In the genomic region with DNA sequence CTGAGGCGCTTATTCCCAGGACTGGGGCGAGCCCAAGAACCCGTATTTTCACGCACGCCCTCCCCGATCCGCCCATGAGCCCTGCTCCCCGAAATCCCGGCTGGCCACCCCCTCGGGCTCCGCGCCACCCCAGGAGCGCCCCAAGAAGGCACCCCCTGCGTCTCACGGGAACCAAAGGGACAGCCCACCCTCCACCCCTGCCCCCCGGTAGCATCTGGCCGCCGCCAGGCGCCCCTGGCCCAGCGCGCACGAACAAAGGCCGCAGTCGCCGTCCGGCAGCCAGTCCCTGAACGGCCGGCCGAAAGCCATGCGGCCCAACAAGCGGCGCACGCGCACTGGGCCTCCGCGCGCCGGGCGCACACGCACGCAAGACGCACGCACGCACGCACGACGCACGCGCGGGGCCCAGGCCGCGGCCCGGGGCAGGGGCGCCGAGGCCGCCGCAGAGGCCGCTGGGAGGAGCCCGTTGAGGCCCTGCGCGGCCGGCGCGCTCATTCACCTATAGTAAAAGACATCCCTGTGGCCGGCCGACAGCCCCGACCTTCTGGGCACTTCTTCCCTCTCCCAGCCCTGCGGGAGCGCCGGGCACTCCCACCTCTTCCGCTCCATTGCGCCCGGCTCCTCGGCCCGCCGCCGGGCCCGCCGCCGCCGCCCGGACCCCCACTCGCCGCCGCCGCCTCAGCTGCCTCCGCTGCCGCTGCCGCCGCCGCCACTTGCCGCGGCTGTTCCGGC, we compare ENCODE assay signal across 8 cellular contexts. TPM values are rescaled to one million over a fixed set of nuclear protein-coding genes. Genes with fewer than 3 reads are reported as not detected.
DNase-seq lines count a peak whose midpoint lies in the region; ATAC-seq and TF ChIP-seq lines count a peak whose summit lies in the region.

No MANE protein-coding gene starts in this region.

- CTCF ChIA-PET in activated CD8-positive, alpha-beta T cell treated with anti-CD3 and anti-CD28 coated beads for 36 hours (lab: Charles Lee) = interaction anchor here (1.0 to 1.7 kb wide), 5 partner anchors 12 to 234 kb away, joined by 4 to 10 read pairs (median 5); no protein-coding TSS in a partner anchor

- peak; percentile 44 for ATAC-seq in HG03378 (IDR thresholded peaks at IDR 0.05; ENCODE audit: unreplicated experiment)
- ATAC-seq in activated CD8-positive, alpha-beta T cell treated with anti-CD3 and anti-CD28 coated beads for 36 hours = peak; percentile 81

- peak overlapping the region; percentile 92 for H3K4me3 Mint-ChIP-seq in activated CD8-positive, alpha-beta T cell treated with anti-CD3 and anti-CD28 coated beads for 36 hours

- no peaks in the 10 kb centered on the region for H3K9me3 Mint-ChIP-seq in activated CD8-positive, alpha-beta T cell treated with anti-CD3 and anti-CD28 coated beads for 36 hours

- peaks cover 21% of the 10 kb centered on the region for H3K36me3 Mint-ChIP-seq in activated CD8-positive, alpha-beta T cell treated with anti-CD3 and anti-CD28 coated beads for 36 hours (ENCODE audit: low read depth)

- H3K27ac ChIP-seq in ectodermal cell (ENCODE audit: insufficient read depth, low read depth, low read length, poor library complexity, severe bottlenecking) = peak overlapping the region; percentile 99

- DNase-seq in C1 segment of cervical spinal cord (lab: John Stamatoyannopoulos, UW) (peak in 13 of 14 donors; percentile 24 to 89 (median 68)), NCI-H526 (lab: John Stamatoyannopoulos, UW) (peak; percentile 30 to 88), lung microvascular endothelial cell (ENCODE audit: low read depth in 2 of 2) (peak; percentile 93 to 96)
- DNase-seq in activated CD8-positive, alpha-beta T cell treated with anti-CD3 and anti-CD28 coated beads for 36 hours = peak; percentile 86
- peak; percentile 65 to 80 (median 73) for DNase-seq in stimulated activated CD4-positive, alpha-beta T cell treated with anti-CD3 and anti-CD28 coated beads, TNF-alpha, amount 100 ng/mL, for 24 hours (ENCODE audit: low read depth in 3 of 3)

- peaks cover 9% of the 10 kb centered on the region for H3K4me1 ChIP-seq in ectodermal cell (ENCODE audit: control insufficient read depth, insufficient read depth, low read length)

- H3K4me1 Mint-ChIP-seq in activated CD8-positive, alpha-beta T cell treated with anti-CD3 and anti-CD28 coated beads for 36 hours (ENCODE audit: low read depth) = peaks cover 21% of the 10 kb centered on the region

- POLR2A ChIA-PET in activated CD8-positive, alpha-beta T cell treated with anti-CD3 and anti-CD28 coated beads for 36 hours (lab: Charles Lee) = interaction anchor here (0.6 to 5.1 kb wide), 10 partner anchors 10 to 90 kb away, joined by 3 to 26 read pairs (median 6); partner anchors contain the start of genes TCF3 and UQCR11

- H3K27me3 ChIP-seq in ectodermal cell (ENCODE audit: control insufficient read depth, insufficient read depth, low read length, poor library complexity, severe bottlenecking) = no peaks in the 10 kb centered on the region

- TF ChIP-seq POLR2A in GM19193 (IDR thresholded peaks at IDR 0.05; ENCODE audit: extremely low read depth, insufficient read depth, insufficient read length) = peak; percentile 95

- intact Hi-C loops in activated CD8-positive, alpha-beta T cell treated with anti-CD3 and anti-CD28 coated beads for 36 hours (cut with micrococcal nuclease) = no loop called here

- H3K4me3 ChIP-seq in ectodermal cell (ENCODE audit: insufficient read depth, low read depth, low read length) = peak overlapping the region; percentile 98

- H3K36me3 ChIP-seq in ectodermal cell (ENCODE audit: control insufficient read depth, insufficient read depth, low read length) = peaks cover 3% of the 10 kb centered on the region

- WGBS in ectodermal cell, 2 experiments = 0% methylated on average over 94 of the region's 94 CpGs

- H3K27me3 Mint-ChIP-seq in activated CD8-positive, alpha-beta T cell treated with anti-CD3 and anti-CD28 coated beads for 36 hours = no peaks in the 10 kb centered on the region

- no peaks in the 10 kb centered on the region for H3K9me3 ChIP-seq in ectodermal cell (ENCODE audit: control insufficient read depth, low read length)

- TF ChIP-seq CTCF in activated CD8-positive, alpha-beta T cell treated with anti-CD3 and anti-CD28 coated beads for 36 hours (IDR thresholded peaks at IDR 0.05) = no peak

- peak overlapping the region; percentile 95 for H3K27ac Mint-ChIP-seq in activated CD8-positive, alpha-beta T cell treated with anti-CD3 and anti-CD28 coated beads for 36 hours

RNA-seq across cellular contexts. Expression of gene MBD3, which starts 0.5 kb away (rescaled TPM):
- total RNA-seq in activated CD8-positive, alpha-beta T cell treated with anti-CD3 and anti-CD28 coated beads for 36 hours = 10 to 100 TPM; 87.8 to 92.5 TPM
- 100 TPM for polyA plus RNA-seq in ectodermal cell (2013, experiment 1 of 4)
- 99.7 TPM for polyA plus RNA-seq in ectodermal cell (2013, experiment 2 of 4)
- polyA plus RNA-seq in ectodermal cell (2013, experiment 3 of 4) = 65.2 TPM
- 64.4 TPM for polyA plus RNA-seq in ectodermal cell (2013, experiment 4 of 4)
- 46.0 and 79.4 TPM in 2 replicates for total RNA-seq in lung microvascular endothelial cell

RNA-seq across cellular contexts. Expression of gene UQCR11, which starts 13.1 kb away (rescaled TPM):
- total RNA-seq in activated CD8-positive, alpha-beta T cell treated with anti-CD3 and anti-CD28 coated beads for 36 hours = 100 to 1,000 TPM; 231 TPM
- 141 TPM for polyA plus RNA-seq in ectodermal cell (2013, experiment 1 of 4)
- 140 TPM for polyA plus RNA-seq in ectodermal cell (2013, experiment 2 of 4)
- polyA plus RNA-seq in ectodermal cell (2013, experiment 3 of 4) = 151 TPM
- polyA plus RNA-seq in ectodermal cell (2013, experiment 4 of 4) = 184 TPM
- total RNA-seq in lung microvascular endothelial cell = 127 and 151 TPM in 2 replicates

RNA-seq across cellular contexts. Expression of gene MEX3D, which starts 24.1 kb away (rescaled TPM):
- total RNA-seq in activated CD8-positive, alpha-beta T cell treated with anti-CD3 and anti-CD28 coated beads for 36 hours = 1 to 10 TPM; 5.0 to 5.5 TPM
- polyA plus RNA-seq in ectodermal cell (2013, experiment 1 of 4) = 52.1 TPM
- 50.3 TPM for polyA plus RNA-seq in ectodermal cell (2013, experiment 2 of 4)
- 49.5 TPM for polyA plus RNA-seq in ectodermal cell (2013, experiment 3 of 4)
- polyA plus RNA-seq in ectodermal cell (2013, experiment 4 of 4) = 45.6 TPM
- total RNA-seq in lung microvascular endothelial cell = 41.6 and 75.6 TPM in 2 replicates

Comparison
In these comparisons a context has a peak if more than half of its experiments do, and no peak if none do; other contexts are left out.
1. Peak in every context shown above with its lines: DNase-seq, ATAC-seq, H3K4me3 ChIP-seq and H3K27ac ChIP-seq.